Comparison of ENCODE assay signal across 14 cellular contexts in the genomic region with DNA sequence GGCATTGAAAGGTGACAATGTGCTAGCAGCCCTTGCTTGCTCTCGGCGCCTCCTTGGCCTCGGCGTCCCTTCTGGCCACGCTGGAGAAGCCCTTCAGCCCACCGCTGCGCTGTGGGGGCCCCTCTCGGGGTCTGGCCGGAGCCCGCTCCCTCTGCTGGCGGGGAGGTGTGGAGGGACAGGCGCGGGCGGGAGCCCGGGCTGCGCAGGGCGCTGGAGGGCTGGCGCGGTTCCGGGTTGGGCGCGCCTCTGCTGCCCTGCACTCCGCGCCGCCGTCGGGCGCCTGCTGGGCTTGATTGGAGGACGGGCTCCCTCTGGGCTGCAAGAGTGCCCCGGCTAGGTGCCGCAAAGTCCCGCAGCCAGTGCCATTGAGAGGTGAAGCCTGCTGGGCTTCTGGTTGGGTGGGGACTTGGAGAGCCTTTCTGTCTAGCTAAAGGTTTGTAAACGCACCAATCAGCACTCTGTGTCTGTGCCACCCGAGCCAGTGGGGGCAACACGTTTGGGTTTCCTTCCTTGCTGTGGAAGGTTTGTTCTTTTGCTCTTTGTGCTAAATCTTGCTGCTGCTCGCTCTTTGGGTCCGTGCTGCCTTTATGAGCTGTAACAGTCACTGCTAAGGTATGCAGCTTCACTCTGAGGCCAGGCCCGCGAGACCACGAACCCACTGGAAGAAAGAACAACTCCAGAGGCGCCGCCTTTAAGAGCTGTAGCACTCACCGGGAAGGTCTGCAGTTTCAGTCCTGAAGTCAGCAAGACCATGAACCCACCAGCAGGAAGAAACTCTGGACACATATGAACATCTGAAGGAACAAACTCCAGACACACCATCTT.
DNase-seq lines count a peak whose midpoint lies in the region; ATAC-seq and TF ChIP-seq lines count a peak whose summit lies in the region.
"Had no signal": no experiment of that assay in that cellular context is flagged by ENCODE, and none has a peak within 500 bp of the region (broad histone marks: within the 10 kb centered on the region; RNA-seq: fewer than 3 reads in every experiment).

No MANE protein-coding gene starts in this region.

- H3K4me3 ChIP-seq in epithelial cell of esophagus (ENCODE audit: low read length), result no peak overlapping the region

- peak overlapping the region; percentile 52 for H3K27ac Mint-ChIP-seq in nephron progenitor cell
- H3K27ac Mint-ChIP-seq: activated naive CD8-positive, alpha-beta T cell treated with anti-CD3 and anti-CD28 coated beads for 36 hours; CD4-positive, alpha-beta memory T cell had no signal

- peaks cover 68% of the 10 kb centered on the region for H3K27me3 Mint-ChIP-seq in nephron progenitor cell (ENCODE audit: low read depth, poor library complexity)

- no peak for TF ChIP-seq CTCF in epithelial cell of esophagus (IDR thresholded peaks at IDR 0.05; ENCODE audit: insufficient read depth, low read depth, low read length, missing control alignments)
- no peak for TF ChIP-seq CTCF in nephron progenitor cell (IDR thresholded peaks at IDR 0.05)

- H3K36me3 Mint-ChIP-seq in nephron progenitor cell (ENCODE audit: low read depth), result no peaks in the 10 kb centered on the region
- H3K36me3 Mint-ChIP-seq: activated naive CD8-positive, alpha-beta T cell treated with anti-CD3 and anti-CD28 coated beads for 36 hours; CD4-positive, alpha-beta memory T cell had no signal

- no peak for ATAC-seq in HG03159 (IDR thresholded peaks at IDR 0.05; ENCODE audit: unreplicated experiment)
- ATAC-seq in HG03139 (IDR thresholded peaks at IDR 0.05; ENCODE audit: unreplicated experiment), result no peak

- peaks cover 10% of the 10 kb centered on the region for H3K4me1 Mint-ChIP-seq in nephron progenitor cell

- DNase-seq in GM04504 (ENCODE audit: low read depth) (peak; percentile 44), NCI-H510A (lab: John Stamatoyannopoulos, UW) (peak; percentile 58), epithelial cell of esophagus (ENCODE audit: low read depth) (peak; percentile 80), nephron progenitor cell (no peak), dedifferentiated amniotic fluid mesenchymal stem cell (ENCODE audit: extremely low spot score) (no peak), COLO668 (lab: John Stamatoyannopoulos, UW; ENCODE audit: unreplicated experiment) (no peak)
- DNase-seq: activated naive CD8-positive, alpha-beta T cell treated with anti-CD3 and anti-CD28 coated beads for 36 hours; CD4-positive, alpha-beta memory T cell; erythroblast; NCI-H1436; SIG-M5; stimulated activated CD8-positive, alpha-beta memory T cell treated with anti-CD3 and anti-CD28 coated beads, Interleukin-4, amount 100 ng/mL, for 48 hours had no signal

- no peaks in the 10 kb centered on the region for H3K9me3 Mint-ChIP-seq in nephron progenitor cell
- H3K9me3 Mint-ChIP-seq: activated naive CD8-positive, alpha-beta T cell treated with anti-CD3 and anti-CD28 coated beads for 36 hours had no signal

- no peak overlapping the region for H3K4me3 Mint-ChIP-seq in nephron progenitor cell
- H3K4me3 Mint-ChIP-seq: activated naive CD8-positive, alpha-beta T cell treated with anti-CD3 and anti-CD28 coated beads for 36 hours; CD4-positive, alpha-beta memory T cell had no signal

Comparison
In these comparisons a context has a peak if more than half of its experiments do, and no peak if none do; other contexts are left out.
1. DNase-seq: peak in GM04504 (single experiment), NCI-H510A (single experiment) and epithelial cell of esophagus (single experiment); none in nephron progenitor cell (single experiment), dedifferentiated amniotic fluid mesenchymal stem cell (single experiment) and COLO668 (single experiment).